Comparison of ENCODE assay signal across 8 cellular contexts in genomic region chr3:39383190-39383912, GRCh38. TPM values are rescaled to one million over a fixed set of nuclear protein-coding genes. Genes with fewer than 3 reads are reported as not detected.
DNase-seq lines count a peak whose midpoint lies in the region; ATAC-seq and TF ChIP-seq lines count a peak whose summit lies in the region.

Gene SLC25A38, plus strand, starts transcription at chr3:39383370. Its CDS starts 355 bp downstream, at chr3:39383725.

- DNase-seq in AG10803 (ENCODE audit: low read depth) (peak; percentile 85), UCSD-AML1 (lab: John Stamatoyannopoulos, UW; ENCODE audit: unreplicated experiment) (no peak)
- peak; percentile 76 for DNase-seq in activated CD4-positive, alpha-beta T cell treated with anti-CD3 and anti-CD28 coated beads, Interleukin-2, amount 50 U/mL, for 1 hour
- DNase-seq in effector memory CD4-positive, alpha-beta T cell, result peak; percentile 61 to 74 (median 73)
- peak; percentile 50 to 63 for DNase-seq in stimulated activated CD8-positive, alpha-beta memory T cell treated with anti-CD3 and anti-CD28 coated beads, Interleukin-2, amount 100 ng/mL, for 1 hour (ENCODE audit: low read depth in 2 of 2)

- no peaks in the 10 kb centered on the region for H3K27me3 ChIP-seq in effector memory CD4-positive, alpha-beta T cell (replicated peaks; ENCODE audit: control insufficient read depth, insufficient read depth, low read length, poor library complexity, severe bottlenecking)

- TF ChIP-seq CTCF in AG10803 (conservative IDR thresholded peaks at IDR 0.05; ENCODE audit: low read length), result peak; percentile 47

- H3K4me3 ChIP-seq in AG10803 (ENCODE audit: low read length) (peak within 1 kb of the TSS; percentile 87), mesodermal cell (ENCODE audit: extremely low read depth, insufficient read depth, low read length, poor library complexity, severe bottlenecking) (peak within 1 kb of the TSS; percentile 84)
- H3K4me3 ChIP-seq in effector memory CD4-positive, alpha-beta T cell (ENCODE audit: insufficient read depth, low read depth, low read length, poor library complexity, severe bottlenecking), result peak within 1 kb of the TSS; percentile 61

- ATAC-seq in GM19372 (IDR thresholded peaks at IDR 0.05; ENCODE audit: low read depth, unreplicated experiment) (peak; percentile 66), HG03565 (IDR thresholded peaks at IDR 0.05; ENCODE audit: unreplicated experiment) (peak; percentile 52)

- peak within 1 kb of the TSS; percentile 89 for H3K27ac ChIP-seq in effector memory CD4-positive, alpha-beta T cell (ENCODE audit: insufficient read depth, low read length, poor library complexity, severe bottlenecking)
- H3K27ac ChIP-seq in mesodermal cell (ENCODE audit: low read depth, low read length, severe bottlenecking), result peak within 1 kb of the TSS; percentile 91

- H3K36me3 ChIP-seq in effector memory CD4-positive, alpha-beta T cell (ENCODE audit: control insufficient read depth, insufficient read depth, low read length), result no peaks in the 10 kb centered on the region
- H3K36me3 ChIP-seq in mesodermal cell (ENCODE audit: control insufficient read depth, insufficient read depth, low read length), result peaks cover 7% of the 10 kb centered on the region

- H3K9me3 ChIP-seq in effector memory CD4-positive, alpha-beta T cell (ENCODE audit: control insufficient read depth, low read length), result no peaks in the 10 kb centered on the region
- H3K9me3 ChIP-seq in mesodermal cell (ENCODE audit: control insufficient read depth, low read length), result no peaks in the 10 kb centered on the region

- peaks cover 21% of the 10 kb centered on the region for H3K4me1 ChIP-seq in effector memory CD4-positive, alpha-beta T cell (ENCODE audit: control insufficient read depth, insufficient read depth, low read length, poor library complexity, severe bottlenecking)
- peaks cover 6% of the 10 kb centered on the region for H3K4me1 ChIP-seq in mesodermal cell (ENCODE audit: control insufficient read depth, insufficient read depth, low read length, poor library complexity, severe bottlenecking)

- 0 to 1% methylated on average over 42 to 58 of the region's 63 CpGs for WGBS in mesodermal cell (ENCODE audit: insufficient coverage in 2 of 2), 2 experiments

RNA-seq across cellular contexts. Expression of gene SLC25A38, which starts in this region (rescaled TPM):
- polyA plus RNA-seq in mesodermal cell (2013, experiment 1 of 2), result 16.2 TPM
- polyA plus RNA-seq in mesodermal cell (2013, experiment 2 of 2), result 18.1 TPM
